ENCODE assay signal across 8 cellular contexts in the genomic region with DNA sequence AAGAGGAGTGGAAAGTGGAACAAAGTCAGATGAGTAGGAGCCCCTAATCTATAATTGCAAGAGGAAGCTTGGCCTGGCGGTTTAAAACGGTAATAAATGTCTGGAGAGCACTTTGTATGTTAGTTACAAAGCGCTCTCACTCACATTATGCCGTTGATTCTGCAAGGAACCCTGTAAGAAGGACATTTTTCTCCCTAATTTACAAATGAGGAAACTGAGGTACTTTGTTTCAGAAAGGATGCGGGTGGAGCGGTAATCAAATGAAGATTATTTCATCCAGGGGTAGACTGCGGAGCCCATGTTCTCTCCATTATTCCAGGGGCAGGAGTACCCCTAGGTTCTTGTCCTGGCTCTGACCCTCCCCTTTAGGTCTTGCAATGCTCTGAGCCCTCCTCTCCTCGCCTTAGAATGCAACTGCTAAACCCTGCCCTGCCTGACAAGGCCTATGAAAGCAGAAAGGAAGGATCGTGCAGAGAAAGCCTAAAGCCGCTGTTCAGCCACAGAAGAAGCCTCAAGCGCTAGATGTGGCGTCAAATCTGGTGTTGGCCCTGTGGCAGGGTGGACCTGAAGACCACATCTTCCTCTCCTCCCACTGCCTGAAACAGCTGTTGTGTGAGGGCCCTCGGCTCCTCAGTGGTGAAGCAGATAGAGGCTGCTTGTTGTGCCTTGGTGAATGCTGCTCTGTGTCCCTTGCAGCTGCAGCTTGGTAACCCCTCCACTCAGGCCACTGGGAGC. TPM values are rescaled to one million over a fixed set of nuclear protein-coding genes. Genes with fewer than 3 reads are reported as not detected.
DNase-seq lines count a peak whose midpoint lies in the region; ATAC-seq and TF ChIP-seq lines count a peak whose summit lies in the region.

No MANE protein-coding gene starts in this region.

- intact Hi-C loops in OCI-LY7 (cut with micrococcal nuclease; ENCODE audit: unreplicated experiment) = no loop called here

- H3K4me1 ChIP-seq in OCI-LY7 (ENCODE audit: insufficient read depth, low read length, poor library complexity, severe bottlenecking) (peaks cover 29% of the 10 kb centered on the region), neuronal stem cell (ENCODE audit: control insufficient read depth in 2 of 2, insufficient read depth in 1 of 2, low read depth in 1 of 2, low read length in 2 of 2) (peaks cover 0 to 8% of the 10 kb centered on the region in 2 donors)

- no peaks in the 10 kb centered on the region for H3K9me2 ChIP-seq in OCI-LY7 (ENCODE audit: insufficient read depth, low read length)

- no peak overlapping the region for H4K8ac ChIP-seq in neuronal stem cell (ENCODE audit: low read depth, low read length)

- CTCF ChIA-PET in OCI-LY7 (lab: Charles Lee; ENCODE audit: unreplicated experiment) = interaction anchor here (0.6 kb wide), 1 partner anchor 32 kb away, joined by 3 read pairs; no protein-coding TSS in a partner anchor

- H3K36me3 ChIP-seq in OCI-LY7 (ENCODE audit: insufficient read depth, low read length) (peaks cover 18% of the 10 kb centered on the region), neuronal stem cell (replicated peaks in 1 of 2; ENCODE audit: control insufficient read depth in 2 of 2, insufficient read depth in 2 of 2, low read length in 2 of 2) (peaks cover 6 to 21% of the 10 kb centered on the region in 2 donors)

- no peak overlapping the region for H2AK5ac ChIP-seq in neuronal stem cell (ENCODE audit: low read depth, low read length)

- H3K4me1 Mint-ChIP-seq in effector memory CD8-positive, alpha-beta T cell (ENCODE audit: low read depth in 2 of 2) = peaks cover 23 to 35% of the 10 kb centered on the region in 2 donors

- H2BK5ac ChIP-seq in neuronal stem cell (ENCODE audit: low read length) = no peak overlapping the region

- no peak overlapping the region for H2BK15ac ChIP-seq in neuronal stem cell (ENCODE audit: low read length)

- H3K18ac ChIP-seq in neuronal stem cell (ENCODE audit: low read length) = peak overlapping the region; percentile 5

- H3K4me2 ChIP-seq in OCI-LY7 (ENCODE audit: low read length) = peak overlapping the region; percentile 85
- peak overlapping the region; percentile 78 for H3K4me2 ChIP-seq in neuronal stem cell (ENCODE audit: insufficient read depth, low read length, poor library complexity, severe bottlenecking)

- H3K4me3 ChIP-seq in GM12875 (ENCODE audit: low read depth, low read length) (peak overlapping the region; percentile 24), OCI-LY7 (ENCODE audit: low read depth, low read length, poor library complexity, severe bottlenecking) (peak overlapping the region; percentile 78), neuronal stem cell (ENCODE audit: low read length in 2 of 2) (peak overlapping the region in 1 of 2 donors; percentile 95)

- ATAC-seq in effector memory CD8-positive, alpha-beta T cell (replicated peaks) = no peak
- ATAC-seq in HG03342 (IDR thresholded peaks at IDR 0.05; ENCODE audit: unreplicated experiment) (no peak), HG03039 (IDR thresholded peaks at IDR 0.05; ENCODE audit: unreplicated experiment) (no peak), HG02840 (IDR thresholded peaks at IDR 0.05; ENCODE audit: low FRiP score, unreplicated experiment) (no peak), GM19467 (IDR thresholded peaks at IDR 0.05; ENCODE audit: unreplicated experiment) (no peak)

- peak overlapping the region; percentile 98 to 99 for H3K4me3 Mint-ChIP-seq in effector memory CD8-positive, alpha-beta T cell

- H2AFZ ChIP-seq in OCI-LY7 (ENCODE audit: low read length) (peak overlapping the region; percentile 95), neuronal stem cell (ENCODE audit: low read length) (peak overlapping the region; percentile 100)

- no peak overlapping the region for H2BK120ac ChIP-seq in neuronal stem cell (ENCODE audit: low read depth, low read length)

- H3K27ac ChIP-seq in OCI-LY7 (ENCODE audit: low read depth, low read length, poor library complexity, severe bottlenecking) = peak overlapping the region; percentile 58
- no peak overlapping the region for H3K27ac ChIP-seq in neuronal stem cell (replicated peaks; ENCODE audit: low read length)

- POLR2A ChIA-PET in OCI-LY7 (lab: Charles Lee) = interaction anchor here (1.0 to 1.2 kb wide), 3 partner anchors 16 to 380 kb away, joined by 3 to 5 read pairs (median 5); partner anchors contain the start of genes DTL and INTS7

- H3K27me3 Mint-ChIP-seq in effector memory CD8-positive, alpha-beta T cell = no peaks in the 10 kb centered on the region

- H3K79me1 ChIP-seq in neuronal stem cell (ENCODE audit: low read depth, low read length) = no peaks in the 10 kb centered on the region

- no peak overlapping the region for H3K4ac ChIP-seq in neuronal stem cell (ENCODE audit: low read length)

- BruUV-seq in OCI-LY7 (replicated peaks; lab: Mats Ljungman, UMichigan) = TSS peak; percentile 90

- H3K27ac Mint-ChIP-seq in effector memory CD8-positive, alpha-beta T cell = peak overlapping the region; percentile 83 to 94

- peak; percentile 22 for DNase-seq in OCI-LY7 (ENCODE audit: low spot score)
- DNase-seq in effector memory CD8-positive, alpha-beta T cell = no peak
- no peak for DNase-seq in neuronal stem cell (ENCODE audit: low spot score)

- TF ChIP-seq CTCF in GM12875 (IDR thresholded peaks at IDR 0.05; ENCODE audit: borderline replicate concordance, insufficient read depth, low read depth, low read length) (no peak), OCI-LY7 (conservative IDR thresholded peaks at IDR 0.05; ENCODE audit: low read length) (no peak)

- H3K23ac ChIP-seq in neuronal stem cell (ENCODE audit: low read depth, low read length, poor library complexity) = peak overlapping the region; percentile 98

- H3K79me2 ChIP-seq in OCI-LY7 (ENCODE audit: insufficient read depth, low read depth, low read length) = peaks cover 18% of the 10 kb centered on the region; the same call in 1 of the 2 replicates

- H3K27me3 ChIP-seq in neuronal stem cell (ENCODE audit: control insufficient read depth in 3 of 3, insufficient read depth in 3 of 3, low read depth in 1 of 3, low read length in 3 of 3) = peaks cover 0 to 13% (median 0%) of the 10 kb centered on the region in 3 experiments

- H4K91ac ChIP-seq in neuronal stem cell (ENCODE audit: low read depth, low read length, poor library complexity) = no peak overlapping the region

- H2BK12ac ChIP-seq in neuronal stem cell (ENCODE audit: low read length) = no peak overlapping the region

- no peak overlapping the region for H3K14ac ChIP-seq in neuronal stem cell (ENCODE audit: low read length)

- H3K9me3 ChIP-seq in OCI-LY7 (ENCODE audit: low read length) (no peaks in the 10 kb centered on the region), neuronal stem cell (replicated peaks in 1 of 2; ENCODE audit: control insufficient read depth in 2 of 2, insufficient read depth in 1 of 2, low read depth in 1 of 2, low read length in 2 of 2) (no peaks in the 10 kb centered on the region)

- peaks cover 10% of the 10 kb centered on the region for H3K36me3 Mint-ChIP-seq in effector memory CD8-positive, alpha-beta T cell (ENCODE audit: insufficient read depth)

- no CpG with 5 or more reads among the region's 13 CpGs for WGBS in neuronal stem cell (ENCODE audit: extremely low coverage in 2 of 2, insufficient read length in 2 of 2, insufficient replicate concordance in 1 of 2), 2 donors

- H3K9me3 Mint-ChIP-seq in effector memory CD8-positive, alpha-beta T cell = no peaks in the 10 kb centered on the region

- no peak overlapping the region for H3K9ac ChIP-seq in neuronal stem cell (ENCODE audit: low read depth, low read length, poor library complexity)

- H4K20me1 ChIP-seq in OCI-LY7 (ENCODE audit: insufficient read depth, low read length) = peaks cover 6% of the 10 kb centered on the region; the same call in 1 of the 2 replicates

RNA-seq across cellular contexts. Expression of gene PACC1, which starts 0.6 kb away (rescaled TPM):
- 23.6 and 30.8 TPM in 2 replicates for total RNA-seq in OCI-LY7 (2014; rRNA removed; shearing (Covaris generic))
- 15.7 and 17.3 TPM in 2 replicates for total RNA-seq in OCI-LY7 (2022)
- 19.2 TPM for polyA plus RNA-seq in neuronal stem cell (2013, experiment 1 of 2)
- 18.7 TPM for polyA plus RNA-seq in neuronal stem cell (2013, experiment 2 of 2)

RNA-seq across cellular contexts. Expression of gene NENF, which starts 17.4 kb away (rescaled TPM):
- total RNA-seq in OCI-LY7 (2014; rRNA removed; shearing (Covaris generic)) = 12.9 and 15.5 TPM in 2 replicates
- 12.7 and 15.0 TPM in 2 replicates for total RNA-seq in OCI-LY7 (2022)
- 27.0 TPM for polyA plus RNA-seq in neuronal stem cell (2013, experiment 1 of 2)
- polyA plus RNA-seq in neuronal stem cell (2013, experiment 2 of 2) = 26.9 TPM
